Comparison of ENCODE assay signal across 25 cellular contexts in genomic region chr2:216219866-216220265, GRCh38.
"Had no signal": no experiment of that assay in that cellular context is flagged by ENCODE, and none has a peak within 500 bp of the region (broad histone marks: within the 10 kb centered on the region; RNA-seq: fewer than 3 reads in every experiment).

No MANE protein-coding gene starts in this region.

- H3K36me3 ChIP-seq: adrenal gland, breast epithelium had no signal

- H3K9me3 Mint-ChIP-seq: activated CD4-positive, alpha-beta memory T cell treated with anti-CD3 and anti-CD28 coated beads for 36 hours; activated CD4-positive, alpha-beta T cell treated with anti-CD3 and anti-CD28 coated beads, Interleukin-2, amount 10 ng/mL, durations not matched to agents 7 days and 5 days; activated naive CD4-positive, alpha-beta T cell treated with anti-CD3 and anti-CD28 coated beads, Interleukin-2, amount 50 U/mL, for 72 hours; activated T-helper 2 cell treated with anti-CD3 and anti-CD28 coated beads, Interferon-gamma antibody, Interleukin-2, Interleukin-4, amounts not matched to agents 10 μg/mL and 5 μg/mL and 100 μg/mL, durations not matched to agents 14 hours and 24 hours and 36 hours had no signal

- H3K4me3 Mint-ChIP-seq: activated CD4-positive, alpha-beta memory T cell treated with anti-CD3 and anti-CD28 coated beads for 36 hours; activated CD4-positive, alpha-beta T cell treated with anti-CD3 and anti-CD28 coated beads, Interleukin-2, amount 10 ng/mL, durations not matched to agents 7 days and 5 days had no signal

- H3K36me3 Mint-ChIP-seq: activated CD4-positive, alpha-beta memory T cell treated with anti-CD3 and anti-CD28 coated beads for 36 hours; activated naive CD4-positive, alpha-beta T cell treated with anti-CD3 and anti-CD28 coated beads, Interleukin-2, amount 50 U/mL, for 72 hours had no signal

- DNase-seq: activated CD4-positive, alpha-beta memory T cell treated with anti-CD3 and anti-CD28 coated beads for 36 hours; activated CD4-positive, alpha-beta T cell treated with anti-CD3 and anti-CD28 coated beads, Interleukin-2, amount 10 ng/mL, durations not matched to agents 7 days and 5 days; activated CD8-positive, alpha-beta memory T cell treated with anti-CD3 and anti-CD28 coated beads, Interleukin-2, amount 50 U/mL, for 4 hours; activated gamma-delta T cell; activated naive CD4-positive, alpha-beta T cell treated with Interleukin-2 at 50 U/mL for 16 hours; activated T-cell treated with anti-CD3 and anti-CD28 coated beads, Interleukin-2, amount 50 U/mL, for 48 hours; adrenal gland; body of pancreas; Kasumi-1; NCI-H1092 treated with DMSO at 0.1 percent for 48 hours; NCI-H1417 treated with DMSO at 0.1 percent for 48 hours; NCI-H1930; NCI-H2081 treated with DMSO at 0.1 percent for 48 hours; NCI-H345; NCI-H524 treated with DMSO at 0.1 percent for 48 hours; OCI-M1; Right ventricle myocardium superior; SW 1271; T-helper 1 cell; T1000 had no signal

- H3K27me3 Mint-ChIP-seq: activated CD4-positive, alpha-beta memory T cell treated with anti-CD3 and anti-CD28 coated beads for 36 hours; activated CD4-positive, alpha-beta T cell treated with anti-CD3 and anti-CD28 coated beads, Interleukin-2, amount 10 ng/mL, durations not matched to agents 7 days and 5 days had no signal

- H3K27ac Mint-ChIP-seq: activated CD4-positive, alpha-beta memory T cell treated with anti-CD3 and anti-CD28 coated beads for 36 hours; activated CD4-positive, alpha-beta T cell treated with anti-CD3 and anti-CD28 coated beads, Interleukin-2, amount 10 ng/mL, durations not matched to agents 7 days and 5 days had no signal

- H3K9me3 ChIP-seq: adrenal gland, body of pancreas, breast epithelium had no signal

- ATAC-seq: body of pancreas, K562 had no signal

- H3K4me3 ChIP-seq: adrenal gland, body of pancreas, breast epithelium, K562 had no signal

- H3K27ac ChIP-seq: adrenal gland, body of pancreas, breast epithelium had no signal

- FAIRE-seq: astrocyte, K562 had no signal

- H3K27me3 ChIP-seq: adrenal gland, body of pancreas, breast epithelium had no signal

- H3K4me1 ChIP-seq: breast epithelium had no signal
